ENCODE assay signal across 9 cellular contexts in the genomic region with DNA sequence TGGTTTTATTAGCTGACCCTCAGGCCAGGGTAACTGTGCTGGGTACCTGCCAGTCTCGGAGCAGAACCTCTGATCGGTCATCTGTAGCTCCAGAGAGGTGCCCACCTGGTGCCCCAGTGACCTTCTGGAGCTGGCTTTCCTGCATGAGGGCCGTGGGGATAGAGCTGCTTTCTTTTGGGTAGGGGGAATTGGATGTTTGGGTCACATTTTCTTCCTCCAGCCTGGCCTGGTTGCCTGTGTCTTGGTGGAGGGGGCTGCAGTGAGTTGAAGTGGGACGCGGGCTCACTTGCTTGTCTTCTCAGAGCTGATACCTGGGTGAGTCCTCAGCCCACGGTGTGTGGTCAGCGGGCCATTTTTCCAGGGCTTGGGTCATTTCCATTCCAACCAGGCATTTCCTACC. TPM values are rescaled to one million over a fixed set of nuclear protein-coding genes. Genes with fewer than 3 reads are reported as not detected.
DNase-seq lines count a peak whose midpoint lies in the region; ATAC-seq, FAIRE-seq and TF ChIP-seq lines count a peak whose summit lies in the region.
"Had no signal": no experiment of that assay in that cellular context is flagged by ENCODE, and none has a peak within 500 bp of the region (broad histone marks: within the 10 kb centered on the region; RNA-seq: fewer than 3 reads in every experiment).

No MANE protein-coding gene starts in this region.

- H3K4me2 ChIP-seq in PC-9: peak overlapping the region; percentile 65
- H3K4me2 ChIP-seq in trophoblast cell (ENCODE audit: low read length): peak overlapping the region; percentile 14

- H2AK5ac ChIP-seq in trophoblast cell (ENCODE audit: low read length): no peak overlapping the region

- CTCF ChIA-PET in PC-9 (lab: Charles Lee): no interaction called here

- H3K36me3 ChIP-seq in PC-9 (ENCODE audit: low read depth) (no peaks in the 10 kb centered on the region; the same call in 1 of the 2 replicates), esophagus (ENCODE audit: control insufficient read depth in 2 of 2, insufficient read depth in 2 of 2, low read length in 1 of 2) (peaks cover 0 to 2% of the 10 kb centered on the region in 2 donors), trophoblast cell (ENCODE audit: control insufficient read depth in 1 of 2, insufficient read depth in 2 of 2, low read length in 2 of 2) (no peaks in the 10 kb centered on the region)
- H3K36me3 ChIP-seq: ovary had no signal

- H3K18ac ChIP-seq in trophoblast cell (ENCODE audit: low read length): no peak overlapping the region

- no peak overlapping the region for H4K91ac ChIP-seq in trophoblast cell (ENCODE audit: low read depth, low read length)

- H3K9me2 ChIP-seq in PC-9 (ENCODE audit: insufficient read depth): no peaks in the 10 kb centered on the region

- WGBS in esophagus, 2 donors: 87 to 92% methylated on average over 7 of the region's 7 CpGs
- WGBS in trophoblast cell (ENCODE audit: extremely low coverage, insufficient coverage, insufficient read length): no CpG with 5 or more reads among the region's 7 CpGs

- H3K4me1 ChIP-seq in PC-9 (replicated peaks; ENCODE audit: insufficient read depth): peaks cover 67% of the 10 kb centered on the region
- peaks cover 2 to 14% of the 10 kb centered on the region in 2 donors for H3K4me1 ChIP-seq in esophagus (ENCODE audit: control insufficient read depth in 2 of 2, insufficient read depth in 2 of 2, low read length in 1 of 2)
- peaks cover 33 to 38% of the 10 kb centered on the region in 2 experiments for H3K4me1 ChIP-seq in trophoblast cell (ENCODE audit: control insufficient read depth in 1 of 2, insufficient read depth in 2 of 2, low read length in 2 of 2)

- peak overlapping the region; percentile 31 for H2BK12ac ChIP-seq in trophoblast cell (ENCODE audit: low read length)

- H3K27me3 ChIP-seq in PC-9 (ENCODE audit: insufficient read depth, low read depth) (no peaks in the 10 kb centered on the region), esophagus (ENCODE audit: control insufficient read depth in 1 of 2, insufficient read depth in 2 of 2, low read length in 2 of 2) (no peaks in the 10 kb centered on the region), trophoblast cell (ENCODE audit: insufficient read depth, low read length) (no peaks in the 10 kb centered on the region)
- H3K27me3 ChIP-seq: ovary had no signal

- H3K4ac ChIP-seq in trophoblast cell (ENCODE audit: low read depth, low read length): no peak overlapping the region

- no peak overlapping the region for H3K14ac ChIP-seq in trophoblast cell (ENCODE audit: low read length)

- H4K8ac ChIP-seq in trophoblast cell (ENCODE audit: low read depth, low read length): no peak overlapping the region

- H2BK5ac ChIP-seq in trophoblast cell (ENCODE audit: low read depth, low read length, poor library complexity): no peak overlapping the region

- no peak overlapping the region for H3K23ac ChIP-seq in trophoblast cell (ENCODE audit: low read length)

- peaks cover 28% of the 10 kb centered on the region for H3K79me1 ChIP-seq in trophoblast cell (ENCODE audit: low read length)

- H3K79me2 ChIP-seq in PC-9 (ENCODE audit: low read depth): peaks cover 64% of the 10 kb centered on the region
- H3K79me2 ChIP-seq in trophoblast cell (ENCODE audit: control insufficient read depth, insufficient read depth, low read length, poor library complexity): peaks cover 13% of the 10 kb centered on the region

- H3K27ac ChIP-seq in PC-9: peak overlapping the region; percentile 94
- peak overlapping the region; percentile 92 to 94 for H3K27ac ChIP-seq in esophagus (ENCODE audit: low read depth in 2 of 2, low read length in 1 of 2)
- peak overlapping the region; percentile 86 for H3K27ac ChIP-seq in trophoblast cell (ENCODE audit: low read depth, low read length)

- no peak for TF ChIP-seq CTCF in PC-9 (conservative IDR thresholded peaks at IDR 0.05)

- peak; percentile 9 for DNase-seq in EL
- no peak for DNase-seq in PC-9
- DNase-seq in trophoblast cell: no peak
- no peak for DNase-seq in RCC 7860 (ENCODE audit: low spot score)
- no peak for DNase-seq in COLO668 (lab: John Stamatoyannopoulos, UW; ENCODE audit: unreplicated experiment)

- peak overlapping the region; percentile 36; the same call in 1 of the 2 replicates for H3K4me3 ChIP-seq in PC-9
- peak overlapping the region; percentile 1 to 17 for H3K4me3 ChIP-seq in esophagus (ENCODE audit: low read depth in 1 of 2, low read length in 2 of 2)
- no peak overlapping the region for H3K4me3 ChIP-seq in trophoblast cell (ENCODE audit: low read depth, low read length)
- H3K4me3 ChIP-seq: ovary had no signal

- FAIRE-seq in RCC 7860 (lab: Jason Lieb, UNC): no peak

- H3K9me3 ChIP-seq in PC-9 (ENCODE audit: insufficient read depth, low read depth) (no peaks in the 10 kb centered on the region), esophagus (ENCODE audit: control insufficient read depth in 2 of 2, insufficient read depth in 1 of 2, low read depth in 1 of 2, low read length in 1 of 2) (no peaks in the 10 kb centered on the region), trophoblast cell (ENCODE audit: insufficient read depth, low read depth, low read length) (no peaks in the 10 kb centered on the region)
- H3K9me3 ChIP-seq: ovary had no signal

- H4K20me1 ChIP-seq in PC-9 (ENCODE audit: insufficient read depth): 0 out of 2 replicates have a peak, but pooled peaks cover 3% of the 10 kb centered on the region

- intact Hi-C loops in PC-9 (cut with micrococcal nuclease; ENCODE audit: unreplicated experiment): loop anchor here (5.0 kb wide), 1 partner anchor 69 kb away; no protein-coding TSS in a partner anchor

- H2AFZ ChIP-seq in PC-9 (no peak overlapping the region), trophoblast cell (ENCODE audit: insufficient read depth, low read length, poor library complexity) (no peak overlapping the region)

- H3F3A ChIP-seq in PC-9 (ENCODE audit: insufficient read depth, low read depth): peaks cover 43% of the 10 kb centered on the region

- POLR2A ChIA-PET in PC-9 (lab: Charles Lee; ENCODE audit: unreplicated experiment): no interaction called here

- H3K9ac ChIP-seq in trophoblast cell (ENCODE audit: low read length): no peak overlapping the region

- H4K12ac ChIP-seq in trophoblast cell (ENCODE audit: low read depth, low read length): no peak overlapping the region

- BruUV-seq in PC-9 (replicated peaks; lab: Mats Ljungman, UMichigan): no TSS peak

- H2BK120ac ChIP-seq in trophoblast cell (ENCODE audit: insufficient read depth, low read length, poor library complexity): no peak overlapping the region

- ATAC-seq in HG02973 (IDR thresholded peaks at IDR 0.05; ENCODE audit: unreplicated experiment): no peak
- no peak for ATAC-seq in GM21529 (IDR thresholded peaks at IDR 0.05; ENCODE audit: unreplicated experiment)

RNA-seq across cellular contexts. Expression of gene ZNF710, which starts 2.6 kb away (rescaled TPM):
- 23.4 and 25.2 TPM in 2 replicates for total RNA-seq in PC-9 (2021)
- polyA plus RNA-seq in esophagus: 10 to 100 TPM; 21.1 to 62.1 TPM
- polyA plus RNA-seq in trophoblast cell (2013): 27.6 and 29.8 TPM in 2 replicates
